Comparison of ENCODE assay signal across 19 cellular contexts in the genomic region with DNA sequence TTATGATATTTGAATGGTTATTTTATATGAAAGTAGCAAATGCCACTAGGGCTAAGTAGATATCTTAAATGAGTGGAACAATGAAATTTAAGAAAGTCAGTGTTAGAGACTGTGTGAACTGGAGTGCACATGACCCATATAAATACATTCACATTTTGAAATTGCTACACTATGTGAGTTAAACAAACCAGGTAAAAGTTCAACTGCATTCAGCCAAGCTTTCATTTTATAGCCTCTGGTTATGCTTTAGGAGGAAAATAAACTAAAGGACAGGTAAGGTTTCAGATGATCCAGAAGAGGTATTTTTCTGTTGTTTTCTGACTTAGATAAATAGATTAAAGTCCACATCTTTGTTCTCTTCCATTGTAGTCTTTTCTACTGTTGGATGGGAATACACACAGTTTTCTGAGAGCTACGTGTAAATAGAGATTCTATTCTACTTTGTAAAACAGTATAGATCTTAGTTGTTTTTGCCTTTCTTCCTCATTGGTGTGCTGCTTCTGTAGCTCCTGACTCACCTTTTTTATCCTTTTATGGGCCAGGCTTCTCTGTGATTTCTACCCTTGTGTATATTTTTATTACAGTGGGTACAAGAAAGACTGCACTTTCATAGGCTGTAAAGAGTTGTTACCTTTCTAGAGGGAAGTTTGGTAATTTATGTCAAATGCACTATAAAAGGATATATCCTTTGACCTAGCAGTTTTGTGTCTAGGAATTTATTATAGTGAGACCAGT. TPM values are rescaled to one million over a fixed set of nuclear protein-coding genes. Genes with fewer than 3 reads are reported as not detected.
"Had no signal": no experiment of that assay in that cellular context is flagged by ENCODE, and none has a peak within 500 bp of the region (broad histone marks: within the 10 kb centered on the region; RNA-seq: fewer than 3 reads in every experiment).

No MANE protein-coding gene starts in this region.

- H2AFZ ChIP-seq: neural progenitor cell had no signal

- H3K9me3 Mint-ChIP-seq: activated CD4-positive, alpha-beta memory T cell treated with anti-CD3 and anti-CD28 coated beads for 36 hours; neural progenitor cell had no signal

- H3K4me1 Mint-ChIP-seq: neural progenitor cell had no signal

- H3K4me3 Mint-ChIP-seq: activated CD4-positive, alpha-beta memory T cell treated with anti-CD3 and anti-CD28 coated beads for 36 hours; neural progenitor cell had no signal

- H3K27ac ChIP-seq: ascending aorta, heart left ventricle, neural progenitor cell, skin epidermis, stomach, thoracic aorta, vagina had no signal

- H3K4me3 ChIP-seq: ascending aorta, heart left ventricle, neural progenitor cell, skin epidermis, stomach, thoracic aorta, vagina had no signal

- H3K36me3 ChIP-seq: neural progenitor cell, thoracic aorta had no signal

- H3K4me2 ChIP-seq: neural progenitor cell had no signal

- ATAC-seq: heart left ventricle, left ventricle myocardium superior had no signal

- H3K27me3 Mint-ChIP-seq: activated CD4-positive, alpha-beta memory T cell treated with anti-CD3 and anti-CD28 coated beads for 36 hours had no signal

- H3K9me3 ChIP-seq: ascending aorta, heart left ventricle, stomach, thoracic aorta, vagina had no signal

- H3K9ac ChIP-seq: neural progenitor cell had no signal

- DNase-seq: activated CD4-positive, alpha-beta memory T cell treated with anti-CD3 and anti-CD28 coated beads for 36 hours; activated CD4-positive, CD25-positive, alpha-beta regulatory T cell treated with anti-CD3 and anti-CD28 coated beads, Interleukin-2, amount 50 U/mL, for 72 hours; activated gamma-delta T cell treated with Interleukin-2 at 50 U/mL for 16 hours; activated T-cell treated with anti-CD3 and anti-CD28 coated beads, Interleukin-2, amount 50 U/mL, for 48 hours; heart left ventricle; islet precursor cell; left ventricle myocardium superior; mesendoderm; posterior cingulate gyrus; stomach had no signal

- H3K27ac Mint-ChIP-seq: activated CD4-positive, alpha-beta memory T cell treated with anti-CD3 and anti-CD28 coated beads for 36 hours; neural progenitor cell had no signal

- H3K27me3 ChIP-seq: ascending aorta, heart left ventricle, neural progenitor cell, stomach, vagina had no signal

- H3K4me1 ChIP-seq: ascending aorta, neural progenitor cell had no signal

RNA-seq across cellular contexts. Expression of gene KCTD4, which starts 54.6 kb away (rescaled TPM):
- total RNA-seq: activated CD4-positive, alpha-beta memory T cell treated with anti-CD3 and anti-CD28 coated beads for 36 hours; ascending aorta; bronchial epithelial cell; chondrocyte; endothelial cell of umbilical vein; left ventricle myocardium superior; myocyte; stomach; thoracic aorta; vagina had no signal
- polyA plus RNA-seq: endothelial cell of umbilical vein had no signal
